In genomic region chr5:140348104-140348503, GRCh38 we compare ENCODE assay signal across 12 cellular contexts. TPM values are rescaled to one million over a fixed set of nuclear protein-coding genes. Genes with fewer than 3 reads are reported as not detected.
DNase-seq lines count a peak whose midpoint lies in the region; ATAC-seq and TF ChIP-seq lines count a peak whose summit lies in the region.
"Had no signal": no experiment of that assay in that cellular context is flagged by ENCODE, and none has a peak within 500 bp of the region (broad histone marks: within the 10 kb centered on the region; RNA-seq: fewer than 3 reads in every experiment).

No MANE protein-coding gene starts in this region.

- TF ChIP-seq CTCF in CD14-positive monocyte (IDR thresholded peaks at IDR 0.05) (no peak), mammary epithelial cell (conservative IDR thresholded peaks at IDR 0.05 in 1 of 2, IDR thresholded peaks at IDR 0.05 in 1 of 2; ENCODE audit: extremely low read depth in 1 of 2, insufficient read depth in 1 of 2, low read depth in 1 of 2, low read length in 2 of 2) (no peak), neural crest cell (conservative IDR thresholded peaks at IDR 0.05) (no peak)

- peak overlapping the region in 5 of 7 donors; percentile 16 to 77 (median 67) for H3K27ac Mint-ChIP-seq in CD14-positive monocyte
- peak overlapping the region in 1 of 3 donors; percentile 21 for H3K27ac Mint-ChIP-seq in IgD-negative memory B cell
- H3K27ac Mint-ChIP-seq in neural crest cell (ENCODE audit: unreplicated experiment): no peak overlapping the region
- H3K27ac Mint-ChIP-seq: HFFc6 had no signal

- peaks cover 49% of the 10 kb centered on the region for H3K4me1 ChIP-seq in mammary epithelial cell (ENCODE audit: insufficient read depth, low read length)

- peaks cover 0 to 9% (median 0%) of the 10 kb centered on the region in 7 donors for H3K9me3 Mint-ChIP-seq in CD14-positive monocyte
- no peaks in the 10 kb centered on the region for H3K9me3 Mint-ChIP-seq in IgD-negative memory B cell
- H3K9me3 Mint-ChIP-seq in neural crest cell: no peaks in the 10 kb centered on the region
- H3K9me3 Mint-ChIP-seq: HFFc6; stimulated activated naive CD8-positive, alpha-beta T cell treated with anti-CD3 and anti-CD28 coated beads, Interleukin-15, amount 100 ng/mL, for 72 hours had no signal

- H3K36me3 ChIP-seq in mammary epithelial cell (ENCODE audit: insufficient read depth, low read length): peaks cover 4% of the 10 kb centered on the region

- peaks cover 20 to 31% of the 10 kb centered on the region in 2 donors for H3K36me3 Mint-ChIP-seq in CD14-positive monocyte
- no peaks in the 10 kb centered on the region for H3K36me3 Mint-ChIP-seq in IgD-negative memory B cell
- H3K36me3 Mint-ChIP-seq in neural crest cell (ENCODE audit: low read depth): no peaks in the 10 kb centered on the region

- H4K20me1 ChIP-seq in mammary epithelial cell (ENCODE audit: insufficient read depth, low read length): no peaks in the 10 kb centered on the region

- WGBS in mammary epithelial cell (ENCODE audit: low coverage, missing lambda C conversion rate): 3% methylated on average over 3 of the region's 4 CpGs

- dilution Hi-C loops in mammary epithelial cell (cut with HindIII; ENCODE audit: low sequenced_read_pairs): loop anchor here (5.0 kb wide), 2 partner anchors 36 to 86 kb away; no protein-coding TSS in a partner anchor

- H3K4me1 Mint-ChIP-seq in CD14-positive monocyte (peaks cover 43% of the 10 kb centered on the region), IgD-negative memory B cell (peaks cover 19 to 37% (median 35%) of the 10 kb centered on the region in 3 donors), neural crest cell (peaks cover 13% of the 10 kb centered on the region)

- H2AFZ ChIP-seq in mammary epithelial cell (ENCODE audit: low read depth, low read length): no peak overlapping the region

- H3K27me3 ChIP-seq in mammary epithelial cell (ENCODE audit: insufficient read depth, low read length): no peaks in the 10 kb centered on the region

- CTCF ChIA-PET in mammary epithelial cell (lab: Charles Lee; ENCODE audit: low non-redundant PET): interaction anchor here (0.6 to 1.0 kb wide), 2 partner anchors 108 to 371 kb away, joined by 8 to 16 read pairs; no protein-coding TSS in a partner anchor

- H3K4me3 ChIP-seq in mammary epithelial cell (replicated peaks in 1 of 3; ENCODE audit: insufficient read depth in 1 of 3, low read depth in 2 of 3, low read length in 3 of 3): no peak overlapping the region

- H3K27ac ChIP-seq in mammary epithelial cell (ENCODE audit: insufficient read depth, low read depth, low read length): peak overlapping the region; percentile 90

- no peak for ATAC-seq in GM18870 (IDR thresholded peaks at IDR 0.05; ENCODE audit: unreplicated experiment)
- ATAC-seq in HG03439 (IDR thresholded peaks at IDR 0.05; ENCODE audit: unreplicated experiment): no peak
- ATAC-seq: stimulated activated naive CD8-positive, alpha-beta T cell treated with anti-CD3 and anti-CD28 coated beads, Interleukin-15, amount 100 ng/mL, for 72 hours had no signal

- DNase-seq in CD14-positive monocyte (ENCODE audit: low spot score) (no peak), mammary epithelial cell (peak; percentile 99), neural crest cell (ENCODE audit: low read depth, low spot score) (no peak), D341Med (ENCODE audit: low spot score) (no peak), DMS79 (lab: John Stamatoyannopoulos, UW) (no peak)
- DNase-seq: HFFc6; mesendoderm; NCI-H1092; stimulated activated naive CD8-positive, alpha-beta T cell treated with anti-CD3 and anti-CD28 coated beads, Interleukin-15, amount 100 ng/mL, for 72 hours had no signal

- peaks cover 37% of the 10 kb centered on the region for H3K79me2 ChIP-seq in mammary epithelial cell (ENCODE audit: insufficient read depth, low read length)

- peak overlapping the region in 1 of 2 donors; percentile 51 for H3K4me3 Mint-ChIP-seq in CD14-positive monocyte
- H3K4me3 Mint-ChIP-seq in IgD-negative memory B cell: peak overlapping the region in 3 of 4 donors; percentile 59 to 91 (median 75)
- peak overlapping the region; percentile 86 for H3K4me3 Mint-ChIP-seq in neural crest cell
- H3K4me3 Mint-ChIP-seq: HFFc6 had no signal

- no TSS peak for BruUV-seq in mammary epithelial cell (replicated peaks; lab: Mats Ljungman, UMichigan)

- in situ Hi-C loops in mammary epithelial cell (cut with MboI; ENCODE audit: low sequenced_read_pairs in 2 of 2): no loop called here

- H3K4me2 ChIP-seq in mammary epithelial cell (ENCODE audit: insufficient read depth, low read depth, low read length): peak overlapping the region; percentile 46

- H3K27me3 Mint-ChIP-seq in CD14-positive monocyte (ENCODE audit: low read depth in 3 of 3) (peaks cover 5 to 6% (median 5%) of the 10 kb centered on the region in 3 donors), IgD-negative memory B cell (peaks cover 5% of the 10 kb centered on the region), neural crest cell (ENCODE audit: low read depth) (peaks cover 28% of the 10 kb centered on the region)

- intact Hi-C loops in CD14-positive monocyte (cut with micrococcal nuclease) (loop anchor here in 1 of 2 donors (5.0 kb wide), 1 partner anchor 46 kb away; the partner anchor contains the start of gene PFDN1), mammary epithelial cell (cut with micrococcal nuclease) (loop anchor here (1.0 kb wide), 2 partner anchors 9 to 89 kb away; no protein-coding TSS in a partner anchor)

- H3K9ac ChIP-seq in mammary epithelial cell (ENCODE audit: insufficient read depth, low read length): peak overlapping the region; percentile 58

- H3K9me3 ChIP-seq in mammary epithelial cell (replicated peaks; ENCODE audit: insufficient read depth, low read length): no peaks in the 10 kb centered on the region

RNA-seq across cellular contexts. Expression of gene HBEGF, which starts 1.7 kb away (rescaled TPM):
- polyA plus RNA-seq in CD14-positive monocyte (10 to 100 TPM; 25.2 to 31.6 TPM), IgD-negative memory B cell (0.83 TPM), mammary epithelial cell (31.9 TPM)
- total RNA-seq in mammary epithelial cell (100 to 1,000 TPM in 1 of 2 donors, 10 to 100 TPM in 1; 32.5 to 116 TPM), neural crest cell (2.2 and 2.4 TPM in 2 replicates)
- polyA minus RNA-seq in mammary epithelial cell: 38.5 TPM

RNA-seq across cellular contexts. Expression of gene SLC4A9, which starts 11.9 kb away (rescaled TPM):
- polyA plus RNA-seq in CD14-positive monocyte (not detected), IgD-negative memory B cell (not detected), mammary epithelial cell (0.07 TPM)
- total RNA-seq in mammary epithelial cell (under 1 TPM; under 0.01 to 0.54 TPM), neural crest cell (not detected in 2 replicates)
- not detected for polyA minus RNA-seq in mammary epithelial cell
- total RNA-seq: HFFc6 had no signal

RNA-seq across cellular contexts. Expression of gene PFDN1, which starts 45.2 kb away (rescaled TPM):
- polyA plus RNA-seq in CD14-positive monocyte (100 to 1,000 TPM in 1 of 2 donors, 10 to 100 TPM in 1; 82.2 to 105 TPM), IgD-negative memory B cell (122 TPM), mammary epithelial cell (92.4 TPM)
- total RNA-seq in mammary epithelial cell (10 to 100 TPM; 64.0 to 65.0 TPM), neural crest cell (63.2 and 67.0 TPM in 2 replicates)
- 130 TPM for polyA minus RNA-seq in mammary epithelial cell

RNA-seq across cellular contexts. Expression of gene ANKHD1, which starts 53.5 kb away (rescaled TPM):
- polyA plus RNA-seq in CD14-positive monocyte (10 to 100 TPM; 29.0 to 43.6 TPM), IgD-negative memory B cell (69.7 TPM), mammary epithelial cell (33.0 TPM)
- total RNA-seq in mammary epithelial cell (10 to 100 TPM; 61.2 to 83.3 TPM), neural crest cell (152 and 154 TPM in 2 replicates)
- polyA minus RNA-seq in mammary epithelial cell: 131 TPM

Comparison
In these comparisons a context has a peak if more than half of its experiments do, and no peak if none do; other contexts are left out.
1. RNA of gene HBEGF, which starts 1.7 kb away (polyA plus RNA-seq): 31.9 TPM in mammary epithelial cell (single experiment) and 25.2 to 31.6 TPM in CD14-positive monocyte; 0.83 TPM in IgD-negative memory B cell (single experiment); every median in the first group is over 10 times any median in the second.